ENCODE assay signal across 25 cellular contexts in genomic region chr3:52293491-52294319, GRCh38. TPM values are rescaled to one million over a fixed set of nuclear protein-coding genes. Genes with fewer than 3 reads are reported as not detected.
DNase-seq lines count a peak whose midpoint lies in the region; ATAC-seq and TF ChIP-seq lines count a peak whose summit lies in the region.
"Had no signal": no experiment of that assay in that cellular context is flagged by ENCODE, and none has a peak within 500 bp of the region (broad histone marks: within the 10 kb centered on the region; RNA-seq: fewer than 3 reads in every experiment).

No MANE protein-coding gene starts in this region.

- TF ChIP-seq CTCF in chondrocyte (IDR thresholded peaks at IDR 0.05), result no peak
- no peak for TF ChIP-seq CTCF in HFFc6 (IDR thresholded peaks at IDR 0.05)
- no peak for TF ChIP-seq CTCF in OCI-LY7 (conservative IDR thresholded peaks at IDR 0.05; ENCODE audit: low read length)

- H2BK15ac ChIP-seq in mesenchymal stem cell (ENCODE audit: low read depth, poor library complexity, severe bottlenecking), result no peak overlapping the region

- H3K9me3 Mint-ChIP-seq in T-helper 2 cell treated with Interferon-gamma antibody and Interleukin-4, amounts not matched to agents 5 μg/mL and 100 μg/mL, for 36 hours, result no peaks in the 10 kb centered on the region
- H3K9me3 Mint-ChIP-seq in chondrocyte (ENCODE audit: low read depth) (no peaks in the 10 kb centered on the region), HFFc6 (no peaks in the 10 kb centered on the region)
- H3K9me3 Mint-ChIP-seq in stimulated activated naive B cell treated with anti-CD40 and anti-IgM and Interleukin-4, amounts not matched to agents 10 μg/mL and 1 μg/mL and 100 μg/mL, for 72 hours, result no peaks in the 10 kb centered on the region
- H3K9me3 Mint-ChIP-seq: H9, IgD-negative memory B cell had no signal

- H3K14ac ChIP-seq in mesenchymal stem cell (ENCODE audit: low read length in 2 of 2), result no peak overlapping the region

- peak overlapping the region; percentile 31 for H3K27ac Mint-ChIP-seq in T-helper 2 cell treated with Interferon-gamma antibody and Interleukin-4, amounts not matched to agents 5 μg/mL and 100 μg/mL, for 36 hours
- H3K27ac Mint-ChIP-seq in chondrocyte (ENCODE audit: unreplicated experiment) (no peak overlapping the region), HFFc6 (no peak overlapping the region)
- H3K27ac Mint-ChIP-seq in stimulated activated naive B cell treated with anti-CD40 and anti-IgM and Interleukin-4, amounts not matched to agents 10 μg/mL and 1 μg/mL and 100 μg/mL, for 72 hours, result peak overlapping the region; percentile 77

- no peak overlapping the region for H3K18ac ChIP-seq in mesenchymal stem cell (ENCODE audit: low read depth in 1 of 2, low read length in 2 of 2)

- no peak overlapping the region for H2AFZ ChIP-seq in mesenchymal stem cell (ENCODE audit: low read depth, low read length)
- no peak overlapping the region for H2AFZ ChIP-seq in OCI-LY7 (ENCODE audit: low read length)
- H2AFZ ChIP-seq: GM23248 had no signal

- H3K4me3 Mint-ChIP-seq in T-helper 2 cell treated with Interferon-gamma antibody and Interleukin-4, amounts not matched to agents 5 μg/mL and 100 μg/mL, for 36 hours, result no peak overlapping the region
- H3K4me3 Mint-ChIP-seq in chondrocyte (ENCODE audit: unreplicated experiment) (no peak overlapping the region), HFFc6 (no peak overlapping the region)
- no peak overlapping the region for H3K4me3 Mint-ChIP-seq in stimulated activated naive B cell treated with anti-CD40 and anti-IgM and Interleukin-4, amounts not matched to agents 10 μg/mL and 1 μg/mL and 100 μg/mL, for 72 hours
- H3K4me3 Mint-ChIP-seq: H9, IgD-negative memory B cell had no signal

- POLR2A ChIA-PET in OCI-LY7 (lab: Charles Lee), result interaction anchor here (0.9 kb wide), 1 partner anchor 41 kb away, joined by 3 read pairs; no protein-coding TSS in a partner anchor

- intact Hi-C loops in left colon (cut with DNase I, micrococcal nuclease), result no loop called here
- intact Hi-C loops in OCI-LY7 (cut with micrococcal nuclease; ENCODE audit: unreplicated experiment), result no loop called here

- ATAC-seq in stimulated activated naive B cell treated with anti-CD40 and anti-IgM and Interleukin-4, amounts not matched to agents 10 μg/mL and 1 μg/mL and 100 μg/mL, for 72 hours (replicated peaks), result no peak
- no peak for ATAC-seq in left colon
- ATAC-seq: Panc1 had no signal

- peaks cover 33% of the 10 kb centered on the region for H3K79me1 ChIP-seq in mesenchymal stem cell (replicated peaks; ENCODE audit: low read length, poor library complexity, severe bottlenecking)

- peaks cover 13% of the 10 kb centered on the region for H3K4me1 ChIP-seq in mesenchymal stem cell (ENCODE audit: control insufficient read depth, insufficient read depth, low read depth, low read length)
- peaks cover 10% of the 10 kb centered on the region for H3K4me1 ChIP-seq in OCI-LY7 (ENCODE audit: insufficient read depth, low read length, poor library complexity, severe bottlenecking)
- H3K4me1 ChIP-seq: BE2C had no signal

- H3K9me3 ChIP-seq in mesenchymal stem cell (ENCODE audit: control insufficient read depth, low read length), result no peaks in the 10 kb centered on the region
- no peaks in the 10 kb centered on the region for H3K9me3 ChIP-seq in OCI-LY7 (ENCODE audit: low read length)
- H3K9me3 ChIP-seq: BE2C had no signal

- H3K27me3 Mint-ChIP-seq in T-helper 2 cell treated with Interferon-gamma antibody and Interleukin-4, amounts not matched to agents 5 μg/mL and 100 μg/mL, for 36 hours (ENCODE audit: low read depth), result no peaks in the 10 kb centered on the region
- H3K27me3 Mint-ChIP-seq in chondrocyte (ENCODE audit: low read depth) (no peaks in the 10 kb centered on the region), HFFc6 (ENCODE audit: insufficient read depth) (peaks cover 1% of the 10 kb centered on the region; the same call in 1 of the 2 replicates)
- no peaks in the 10 kb centered on the region for H3K27me3 Mint-ChIP-seq in stimulated activated naive B cell treated with anti-CD40 and anti-IgM and Interleukin-4, amounts not matched to agents 10 μg/mL and 1 μg/mL and 100 μg/mL, for 72 hours
- H3K27me3 Mint-ChIP-seq: IgD-negative memory B cell had no signal

- no peak overlapping the region for H3K4me2 ChIP-seq in mesenchymal stem cell (ENCODE audit: low read length, poor library complexity, severe bottlenecking)
- no peak overlapping the region for H3K4me2 ChIP-seq in OCI-LY7 (ENCODE audit: low read length)
- H3K4me2 ChIP-seq: KMS-11 had no signal

- H3K79me2 ChIP-seq in OCI-LY7 (ENCODE audit: insufficient read depth, low read depth, low read length), result peaks cover 2% of the 10 kb centered on the region; the same call in 1 of the 2 replicates

- no peak overlapping the region for H2BK5ac ChIP-seq in mesenchymal stem cell (ENCODE audit: low read depth, low read length, poor library complexity, severe bottlenecking)

- no peaks in the 10 kb centered on the region for H3K9me2 ChIP-seq in OCI-LY7 (ENCODE audit: insufficient read depth, low read length)

- peaks cover 10 to 16% of the 10 kb centered on the region in 2 experiments for H3K27me3 ChIP-seq in mesenchymal stem cell (ENCODE audit: control insufficient read depth in 1 of 2, insufficient read depth in 1 of 2, low read length in 2 of 2)
- H3K27me3 ChIP-seq: BE2C had no signal

- H3K4ac ChIP-seq in mesenchymal stem cell (ENCODE audit: low read depth in 1 of 2, low read length in 2 of 2), result no peak overlapping the region

- H2BK120ac ChIP-seq in mesenchymal stem cell (ENCODE audit: low read depth, low read length), result no peak overlapping the region

- H2BK12ac ChIP-seq in mesenchymal stem cell (ENCODE audit: low read length in 2 of 2), result no peak overlapping the region

- no peak overlapping the region for H2AK5ac ChIP-seq in mesenchymal stem cell (ENCODE audit: low read length, severe bottlenecking)

- no peak overlapping the region for H4K8ac ChIP-seq in mesenchymal stem cell (ENCODE audit: low read length)

- no peaks in the 10 kb centered on the region for H4K20me1 ChIP-seq in OCI-LY7 (ENCODE audit: insufficient read depth, low read length)

- H3K36me3 ChIP-seq in mesenchymal stem cell (ENCODE audit: control insufficient read depth in 1 of 2, insufficient read depth in 2 of 2, low read depth in 1 of 2, low read length in 2 of 2), result peaks cover 30 to 67% of the 10 kb centered on the region in 2 experiments
- peaks cover 8% of the 10 kb centered on the region; the same call in 1 of the 2 replicates for H3K36me3 ChIP-seq in OCI-LY7 (ENCODE audit: insufficient read depth, low read length)
- H3K36me3 ChIP-seq: BE2C had no signal

- no peak overlapping the region for H3K9ac ChIP-seq in mesenchymal stem cell (ENCODE audit: low read length)
- H3K9ac ChIP-seq: GM23248, KMS-11 had no signal

- WGBS in mesenchymal stem cell, result 92% methylated on average over 14 of the region's 17 CpGs

- BruUV-seq in OCI-LY7 (replicated peaks; lab: Mats Ljungman, UMichigan), result no TSS peak

- DNase-seq in T-helper 2 cell treated with Interferon-gamma antibody and Interleukin-4, amounts not matched to agents 5 μg/mL and 100 μg/mL, for 36 hours (ENCODE audit: low spot score), result no peak
- DNase-seq in T-helper 2 cell, result no peak
- DNase-seq in chondrocyte (ENCODE audit: low spot score), result peak; percentile 76
- DNase-seq in mesenchymal stem cell, result no peak
- DNase-seq in stimulated activated naive B cell treated with anti-CD40 and anti-IgM and Interleukin-4, amounts not matched to agents 10 μg/mL and 1 μg/mL and 100 μg/mL, for 72 hours, result no peak
- DNase-seq in HFFc6, result no peak
- no peak for DNase-seq in left colon
- DNase-seq in OCI-LY7 (ENCODE audit: low spot score), result no peak
- DNase-seq: 8988T, ACHN, BE2C, DMS153, DND-41, GM23248, H9, MM.1S, NCI-H1694, NCI-H2081, NCI-H2227 treated with DMSO at 0.1 percent for 48 hours, NCI-H526 treated with DMSO at 0.1 percent for 48 hours, SHP77 treated with DMSO at 0.1 percent for 48 hours had no signal

- H3K23ac ChIP-seq in mesenchymal stem cell (ENCODE audit: low read length in 2 of 2), result no peak overlapping the region

- H3K27ac ChIP-seq in mesenchymal stem cell (ENCODE audit: low read length, poor library complexity, severe bottlenecking) (no peak overlapping the region), OCI-LY7 (ENCODE audit: low read depth, low read length, poor library complexity, severe bottlenecking) (no peak overlapping the region)
- H3K27ac ChIP-seq: GM23248, KMS-11, RWPE1 had no signal

- H4K91ac ChIP-seq in mesenchymal stem cell (ENCODE audit: low read length), result peak overlapping the region; percentile 43

- H3K36me3 Mint-ChIP-seq in T-helper 2 cell treated with Interferon-gamma antibody and Interleukin-4, amounts not matched to agents 5 μg/mL and 100 μg/mL, for 36 hours (ENCODE audit: low read depth), result peaks cover 7% of the 10 kb centered on the region
- H3K36me3 Mint-ChIP-seq in chondrocyte (ENCODE audit: low read depth) (peaks cover 4% of the 10 kb centered on the region), HFFc6 (ENCODE audit: low read depth) (no peaks in the 10 kb centered on the region)
- peaks cover 28 to 44% of the 10 kb centered on the region in 2 donors for H3K36me3 Mint-ChIP-seq in stimulated activated naive B cell treated with anti-CD40 and anti-IgM and Interleukin-4, amounts not matched to agents 10 μg/mL and 1 μg/mL and 100 μg/mL, for 72 hours

- H3K4me3 ChIP-seq in mesenchymal stem cell (ENCODE audit: insufficient read depth in 1 of 2, low read depth in 1 of 2, low read length in 2 of 2) (no peak overlapping the region), OCI-LY7 (ENCODE audit: low read depth, low read length, poor library complexity, severe bottlenecking) (no peak overlapping the region)
- H3K4me3 ChIP-seq: GM23248 had no signal

- CTCF ChIA-PET in OCI-LY7 (lab: Charles Lee; ENCODE audit: unreplicated experiment), result interaction anchor here (0.8 kb wide), 1 partner anchor 91 kb away, joined by 3 read pairs; no protein-coding TSS in a partner anchor

- peaks cover 10% of the 10 kb centered on the region for H3K4me1 Mint-ChIP-seq in T-helper 2 cell treated with Interferon-gamma antibody and Interleukin-4, amounts not matched to agents 5 μg/mL and 100 μg/mL, for 36 hours (ENCODE audit: low read depth)
- H3K4me1 Mint-ChIP-seq in chondrocyte (ENCODE audit: low read depth) (peaks cover 8% of the 10 kb centered on the region), HFFc6 (ENCODE audit: low read depth) (peaks cover 11% of the 10 kb centered on the region)
- peaks cover 23 to 43% of the 10 kb centered on the region in 2 donors for H3K4me1 Mint-ChIP-seq in stimulated activated naive B cell treated with anti-CD40 and anti-IgM and Interleukin-4, amounts not matched to agents 10 μg/mL and 1 μg/mL and 100 μg/mL, for 72 hours

RNA-seq across cellular contexts. Expression of gene GLYCTK, which starts 6.1 kb away (rescaled TPM):
- total RNA-seq in chondrocyte (4.8 to 9.8 TPM (median 5.0 TPM) in 3 replicates), left colon (10 to 100 TPM; 51.6 to 57.0 TPM), OCI-LY7 (2022) (28.6 and 29.6 TPM in 2 replicates)
- polyA plus RNA-seq in mesenchymal stem cell (2013, experiment 1 of 2), result 2.2 TPM
- 2.4 TPM for polyA plus RNA-seq in mesenchymal stem cell (2013, experiment 2 of 2)
- 1 to 10 TPM; 7.0 to 9.9 (median 8.7) TPM for total RNA-seq in HFFc6 (2021; fragmentation: NEBNext Ultra II Directional; extraction: Animal tissue kit (Norgen Biotek cat#: 25700))
- 24.5 and 28.1 TPM in 2 replicates for total RNA-seq in OCI-LY7 (2014; rRNA removed; shearing (Covaris generic))

RNA-seq across cellular contexts. Expression of gene WDR82, which starts 15.3 kb away (rescaled TPM):
- total RNA-seq in chondrocyte, result 73.0 to 74.9 TPM (median 74.7 TPM) in 3 replicates
- 29.2 TPM for polyA plus RNA-seq in mesenchymal stem cell (2013, experiment 1 of 2)
- polyA plus RNA-seq in mesenchymal stem cell (2013, experiment 2 of 2), result 30.0 TPM
- 10 to 100 TPM; 55.2 to 62.0 (median 58.6) TPM for total RNA-seq in HFFc6 (2021; fragmentation: NEBNext Ultra II Directional; extraction: Animal tissue kit (Norgen Biotek cat#: 25700))
- 10 to 100 TPM; 57.1 to 60.9 TPM for total RNA-seq in left colon
- total RNA-seq in OCI-LY7 (2014; rRNA removed; shearing (Covaris generic)), result 27.8 and 38.5 TPM in 2 replicates
- 66.2 and 67.9 TPM in 2 replicates for total RNA-seq in OCI-LY7 (2022)

RNA-seq across cellular contexts. Expression of gene DNAH1, which starts 22.4 kb away (rescaled TPM):
- total RNA-seq in chondrocyte (5.0 to 9.4 TPM (median 5.4 TPM) in 3 replicates), left colon (10 to 100 TPM; 12.8 to 14.1 TPM), OCI-LY7 (2022) (5.8 and 10.5 TPM in 2 replicates)
- polyA plus RNA-seq in mesenchymal stem cell (2013, experiment 1 of 2), result 1.0 TPM
- polyA plus RNA-seq in mesenchymal stem cell (2013, experiment 2 of 2), result 1.0 TPM
- total RNA-seq in HFFc6 (2021; fragmentation: NEBNext Ultra II Directional; extraction: Animal tissue kit (Norgen Biotek cat#: 25700)), result 1 to 10 TPM; 1.4 to 2.1 (median 1.8) TPM
- total RNA-seq in OCI-LY7 (2014; rRNA removed; shearing (Covaris generic)), result 14.2 and 18.3 TPM in 2 replicates

RNA-seq across cellular contexts. Expression of gene PPM1M, which starts 48.1 kb away (rescaled TPM):
- total RNA-seq in chondrocyte (14.5 to 20.8 TPM (median 20.1 TPM) in 3 replicates), left colon (1 to 10 TPM; 2.9 to 9.3 TPM), OCI-LY7 (2022) (13.8 and 15.6 TPM in 2 replicates)
- polyA plus RNA-seq in mesenchymal stem cell (2013, experiment 1 of 2), result 11.3 TPM
- polyA plus RNA-seq in mesenchymal stem cell (2013, experiment 2 of 2), result 10.9 TPM
- total RNA-seq in HFFc6 (2021; fragmentation: NEBNext Ultra II Directional; extraction: Animal tissue kit (Norgen Biotek cat#: 25700)), result 10 to 100 TPM; 20.8 to 23.4 (median 20.9) TPM
- 1.1 and 4.4 TPM in 2 replicates for total RNA-seq in OCI-LY7 (2014; rRNA removed; shearing (Covaris generic))

RNA-seq across cellular contexts. Expression of gene TWF2, which starts 54.7 kb away (rescaled TPM):
- total RNA-seq in chondrocyte (58.9 to 65.9 TPM (median 65.2 TPM) in 3 replicates), left colon (10 to 100 TPM; 37.8 to 53.9 TPM), OCI-LY7 (2022) (60.2 and 64.9 TPM in 2 replicates)
- polyA plus RNA-seq in mesenchymal stem cell (2013, experiment 1 of 2), result 91.9 TPM
- 91.8 TPM for polyA plus RNA-seq in mesenchymal stem cell (2013, experiment 2 of 2)
- total RNA-seq in HFFc6 (2021; fragmentation: NEBNext Ultra II Directional; extraction: Animal tissue kit (Norgen Biotek cat#: 25700)), result 10 to 100 TPM; 73.9 to 83.0 (median 80.7) TPM
- 40.0 and 52.8 TPM in 2 replicates for total RNA-seq in OCI-LY7 (2014; rRNA removed; shearing (Covaris generic))

Comparison
In these comparisons a context has a peak if more than half of its experiments do, and no peak if none do; other contexts are left out.
1. H3K27ac Mint-ChIP-seq: peak in T-helper 2 cell treated with Interferon-gamma antibody and Interleukin-4, amounts not matched to agents 5 μg/mL and 100 μg/mL, for 36 hours (single experiment) and stimulated activated naive B cell treated with anti-CD40 and anti-IgM and Interleukin-4, amounts not matched to agents 10 μg/mL and 1 μg/mL and 100 μg/mL, for 72 hours (single experiment); none in chondrocyte (single experiment) and HFFc6 (single experiment).